8 cellular contexts compared by ENCODE assay signal in the genomic region with DNA sequence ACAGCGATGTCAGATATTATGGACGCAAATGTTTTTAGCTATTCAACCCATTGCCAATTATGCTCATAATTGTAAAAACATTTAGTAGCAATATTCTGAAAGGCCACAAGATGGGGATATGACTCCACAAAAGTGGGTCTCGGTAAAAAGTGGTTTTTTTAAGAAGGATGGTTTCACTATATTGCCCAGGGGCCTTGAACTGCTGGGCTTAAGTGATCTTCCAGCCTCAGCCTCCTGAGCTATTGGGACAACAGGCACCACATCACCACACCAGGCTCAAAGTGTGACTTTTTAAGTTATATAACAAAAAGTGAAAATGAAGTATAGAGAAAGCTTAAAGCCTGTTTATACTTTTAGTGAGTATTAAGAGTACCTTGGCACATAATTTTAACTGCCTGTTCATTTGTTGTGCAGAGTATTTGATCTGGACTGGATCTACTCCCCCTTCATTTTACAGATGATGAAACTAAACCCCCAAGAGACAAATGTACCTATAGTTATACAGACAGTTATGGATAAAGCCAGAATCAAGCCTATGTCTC.
DNase-seq lines count a peak whose midpoint lies in the region; ATAC-seq, FAIRE-seq and TF ChIP-seq lines count a peak whose summit lies in the region.

No MANE protein-coding gene starts in this region.

- peak overlapping the region; percentile 25; the same call in 1 of the 2 replicates for H3K4me2 ChIP-seq in DOHH2 (ENCODE audit: low read length)

- TF ChIP-seq RAD21 in Ishikawa (IDR thresholded peaks at IDR 0.05; ENCODE audit: low read depth), result peak; percentile 70

- peaks cover 43% of the 10 kb centered on the region for H3K4me1 ChIP-seq in DOHH2 (ENCODE audit: control insufficient read depth, low read length)

- ATAC-seq in GM19467 (IDR thresholded peaks at IDR 0.05; ENCODE audit: unreplicated experiment) (peak; percentile 55), HG02623 (IDR thresholded peaks at IDR 0.05; ENCODE audit: unreplicated experiment) (no peak)

- peaks cover 99% of the 10 kb centered on the region for H3K79me2 ChIP-seq in DOHH2 (ENCODE audit: control insufficient read depth, low read length)

- H3K9me2 ChIP-seq in DOHH2 (replicated peaks; ENCODE audit: control insufficient read depth, low read length), result no peaks in the 10 kb centered on the region

- peak overlapping the region; percentile 27 for H3K27ac ChIP-seq in DOHH2 (ENCODE audit: low read depth, low read length)

- H3K4me3 ChIP-seq in DOHH2 (ENCODE audit: low read length), result no peak overlapping the region
- no peak overlapping the region for H3K4me3 ChIP-seq in cardiac fibroblast (replicated peaks in 1 of 2; ENCODE audit: low read depth in 2 of 2, low read length in 2 of 2)

- H3F3A ChIP-seq in DOHH2 (ENCODE audit: control insufficient read depth, insufficient read depth), result peaks cover 22% of the 10 kb centered on the region

- peaks cover 65% of the 10 kb centered on the region for H3K36me3 ChIP-seq in DOHH2 (ENCODE audit: control insufficient read depth, low read length)

- peaks cover 60% of the 10 kb centered on the region for H4K20me1 ChIP-seq in DOHH2 (ENCODE audit: control insufficient read depth, insufficient read depth, low read depth, low read length)

- no peaks in the 10 kb centered on the region for H3K9me3 ChIP-seq in DOHH2 (ENCODE audit: control insufficient read depth, insufficient read depth, low read length)

- TF ChIP-seq EP300 in Ishikawa (IDR thresholded peaks at IDR 0.05; ENCODE audit: borderline replicate concordance), result no peak

- peak; percentile 67 for TF ChIP-seq CTCF in DOHH2 (IDR thresholded peaks at IDR 0.05; ENCODE audit: low read depth, low read length, poor library complexity, severe bottlenecking)
- peak; percentile 45 for TF ChIP-seq CTCF in cardiac fibroblast (IDR thresholded peaks at IDR 0.05; ENCODE audit: low read depth, low read length)

- DNase-seq in RCC 7860 (ENCODE audit: low spot score) (no peak), cardiac fibroblast (ENCODE audit: low read depth in 2 of 2) (peak; percentile 80 to 83), kidney glomerular epithelial cell (lab: John Stamatoyannopoulos, UW) (peak; percentile 64), superior temporal gyrus (ENCODE audit: extremely low spot score) (peak; percentile 88)

- peak; percentile 76 for FAIRE-seq in RCC 7860 (lab: Jason Lieb, UNC)

- no peaks in the 10 kb centered on the region for H3K27me3 ChIP-seq in DOHH2 (ENCODE audit: control insufficient read depth, low read length)

TF ChIP-seq in Ishikawa, 13 proteins besides CTCF, POLR2A, EP300 and RAD21:
- no peak for TF ChIP-seq ZBTB7A (IDR thresholded peaks at IDR 0.05; ENCODE audit: low read depth)
- no peak for TF ChIP-seq CEBPB (IDR thresholded peaks at IDR 0.05)
- TF ChIP-seq TAF1 (IDR thresholded peaks at IDR 0.05; ENCODE audit: low read depth), result no peak
- TF ChIP-seq, protein P1, sequence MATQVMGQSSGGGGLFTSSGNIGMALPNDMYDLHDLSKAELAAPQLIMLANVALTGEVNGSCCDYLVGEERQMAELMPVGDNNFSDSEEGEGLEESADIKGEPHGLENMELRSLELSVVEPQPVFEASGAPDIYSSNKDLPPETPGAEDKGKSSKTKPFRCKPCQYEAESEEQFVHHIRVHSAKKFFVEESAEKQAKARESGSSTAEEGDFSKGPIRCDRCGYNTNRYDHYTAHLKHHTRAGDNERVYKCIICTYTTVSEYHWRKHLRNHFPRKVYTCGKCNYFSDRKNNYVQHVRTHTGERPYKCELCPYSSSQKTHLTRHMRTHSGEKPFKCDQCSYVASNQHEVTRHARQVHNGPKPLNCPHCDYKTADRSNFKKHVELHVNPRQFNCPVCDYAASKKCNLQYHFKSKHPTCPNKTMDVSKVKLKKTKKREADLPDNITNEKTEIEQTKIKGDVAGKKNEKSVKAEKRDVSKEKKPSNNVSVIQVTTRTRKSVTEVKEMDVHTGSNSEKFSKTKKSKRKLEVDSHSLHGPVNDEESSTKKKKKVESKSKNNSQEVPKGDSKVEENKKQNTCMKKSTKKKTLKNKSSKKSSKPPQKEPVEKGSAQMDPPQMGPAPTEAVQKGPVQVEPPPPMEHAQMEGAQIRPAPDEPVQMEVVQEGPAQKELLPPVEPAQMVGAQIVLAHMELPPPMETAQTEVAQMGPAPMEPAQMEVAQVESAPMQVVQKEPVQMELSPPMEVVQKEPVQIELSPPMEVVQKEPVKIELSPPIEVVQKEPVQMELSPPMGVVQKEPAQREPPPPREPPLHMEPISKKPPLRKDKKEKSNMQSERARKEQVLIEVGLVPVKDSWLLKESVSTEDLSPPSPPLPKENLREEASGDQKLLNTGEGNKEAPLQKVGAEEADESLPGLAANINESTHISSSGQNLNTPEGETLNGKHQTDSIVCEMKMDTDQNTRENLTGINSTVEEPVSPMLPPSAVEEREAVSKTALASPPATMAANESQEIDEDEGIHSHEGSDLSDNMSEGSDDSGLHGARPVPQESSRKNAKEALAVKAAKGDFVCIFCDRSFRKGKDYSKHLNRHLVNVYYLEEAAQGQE (IDR thresholded peaks at IDR 0.05; ENCODE audit: low read depth), result no peak
- no peak for TF ChIP-seq TCF12 (IDR thresholded peaks at IDR 0.05; ENCODE audit: low read depth)
- TF ChIP-seq NFIC (IDR thresholded peaks at IDR 0.05), result no peak
- TF ChIP-seq CREB1 (IDR thresholded peaks at IDR 0.05; ENCODE audit: low read depth), result no peak
